In genomic region chr20:34316191-34316814, GRCh38 we compare ENCODE assay signal across 17 cellular contexts. TPM values are rescaled to one million over a fixed set of nuclear protein-coding genes. Genes with fewer than 3 reads are reported as not detected.
DNase-seq lines count a peak whose midpoint lies in the region; ATAC-seq, FAIRE-seq and TF ChIP-seq lines count a peak whose summit lies in the region.
"Had no signal": no experiment of that assay in that cellular context is flagged by ENCODE, and none has a peak within 500 bp of the region (broad histone marks: within the 10 kb centered on the region; RNA-seq: fewer than 3 reads in every experiment).

No MANE protein-coding gene starts in this region.

- H3K4me1 ChIP-seq in astrocyte (ENCODE audit: insufficient read depth, low read length): peaks cover 14% of the 10 kb centered on the region

- peaks cover 8% of the 10 kb centered on the region for H3K27me3 Mint-ChIP-seq in astrocyte (ENCODE audit: low read depth, unreplicated experiment)
- H3K27me3 Mint-ChIP-seq in activated CD8-positive, alpha-beta memory T cell treated with anti-CD3 and anti-CD28 coated beads, Interleukin-2, amount 10 ng/mL, durations not matched to agents 7 days and 5 days: peaks cover 26% of the 10 kb centered on the region

- H3K79me2 ChIP-seq in astrocyte (ENCODE audit: insufficient read depth, low read length): no peaks in the 10 kb centered on the region

- H3K4me3 ChIP-seq in astrocyte (ENCODE audit: insufficient read depth, low read depth, low read length): no peak overlapping the region
- H3K4me3 ChIP-seq: GM23338 had no signal

- H3K9me3 Mint-ChIP-seq in astrocyte (ENCODE audit: unreplicated experiment): no peaks in the 10 kb centered on the region
- H3K9me3 Mint-ChIP-seq in activated CD8-positive, alpha-beta memory T cell treated with anti-CD3 and anti-CD28 coated beads, Interleukin-2, amount 10 ng/mL, durations not matched to agents 7 days and 5 days (ENCODE audit: low read depth): no peaks in the 10 kb centered on the region
- H3K9me3 Mint-ChIP-seq: activated CD8-positive, alpha-beta T cell treated with anti-CD3 and anti-CD28 coated beads for 36 hours; CD4-positive, CD25-positive, alpha-beta regulatory T cell; mesothelial cell of epicardium had no signal

- no peaks in the 10 kb centered on the region for H3K36me3 ChIP-seq in astrocyte (ENCODE audit: insufficient read depth, low read length)

- no peak for TF ChIP-seq CTCF in astrocyte (IDR thresholded peaks at IDR 0.05; ENCODE audit: insufficient read depth, low read depth, low read length)

- no peak overlapping the region for H3K27ac Mint-ChIP-seq in astrocyte (ENCODE audit: unreplicated experiment)
- H3K27ac Mint-ChIP-seq in activated CD8-positive, alpha-beta memory T cell treated with anti-CD3 and anti-CD28 coated beads, Interleukin-2, amount 10 ng/mL, durations not matched to agents 7 days and 5 days: no peak overlapping the region
- H3K27ac Mint-ChIP-seq: activated CD8-positive, alpha-beta T cell treated with anti-CD3 and anti-CD28 coated beads for 36 hours; CD4-positive, CD25-positive, alpha-beta regulatory T cell; GM23338; mesothelial cell of epicardium had no signal

- no peaks in the 10 kb centered on the region for H3K9me3 ChIP-seq in astrocyte (ENCODE audit: insufficient read depth, low read depth, low read length)

- H2AFZ ChIP-seq in astrocyte (ENCODE audit: low read depth, low read length): no peak overlapping the region
- H2AFZ ChIP-seq: GM23338 had no signal

- H3K27me3 ChIP-seq in astrocyte (ENCODE audit: insufficient read depth, low read length): no peaks in the 10 kb centered on the region

- CTCF ChIA-PET in activated CD8-positive, alpha-beta memory T cell treated with anti-CD3 and anti-CD28 coated beads, Interleukin-2, amount 10 ng/mL, durations not matched to agents 7 days and 5 days (lab: Charles Lee): no interaction called here

- no peak overlapping the region for H3K4me2 ChIP-seq in astrocyte (ENCODE audit: low read length)
- H3K4me2 ChIP-seq: GM23338 had no signal

- no peak for FAIRE-seq in astrocyte (lab: Jason Lieb, UNC)

- DNase-seq in EL: peak; percentile 88
- DNase-seq in LHCN-M2 (ENCODE audit: low read depth): peak; percentile 48
- peak; percentile 29 for DNase-seq in astrocyte (ENCODE audit: low read depth)
- DNase-seq in kidney tubule cell (ENCODE audit: low spot score): peak; percentile 79
- no peak for DNase-seq in activated CD8-positive, alpha-beta memory T cell treated with anti-CD3 and anti-CD28 coated beads, Interleukin-2, amount 10 ng/mL, durations not matched to agents 7 days and 5 days
- DNase-seq in ureter (ENCODE audit: low spot score): no peak
- DNase-seq in activated CD8-positive, alpha-beta memory T cell treated with anti-CD3 and anti-CD28 coated beads, Interleukin-2, amount 50 U/mL, for 48 hours: no peak
- DNase-seq: activated CD8-positive, alpha-beta T cell treated with anti-CD3 and anti-CD28 coated beads for 36 hours; activated gamma-delta T cell; CD4-positive, CD25-positive, alpha-beta regulatory T cell; NCI-H1105 treated with DMSO at 0.1 percent for 48 hours; NCI-H510A; occipital lobe; RPMI8226 had no signal

- no peak overlapping the region for H3K27ac ChIP-seq in astrocyte (ENCODE audit: low read depth, low read length)

- no peaks in the 10 kb centered on the region for H4K20me1 ChIP-seq in astrocyte (ENCODE audit: insufficient read depth, low read length)

- H3K9ac ChIP-seq in astrocyte (ENCODE audit: low read length): no peak overlapping the region

- H3K4me3 Mint-ChIP-seq in astrocyte (ENCODE audit: unreplicated experiment): no peak overlapping the region
- H3K4me3 Mint-ChIP-seq in activated CD8-positive, alpha-beta memory T cell treated with anti-CD3 and anti-CD28 coated beads, Interleukin-2, amount 10 ng/mL, durations not matched to agents 7 days and 5 days: no peak overlapping the region
- H3K4me3 Mint-ChIP-seq: activated CD8-positive, alpha-beta T cell treated with anti-CD3 and anti-CD28 coated beads for 36 hours; CD4-positive, CD25-positive, alpha-beta regulatory T cell; GM23338; mesothelial cell of epicardium had no signal

- H3K36me3 Mint-ChIP-seq in astrocyte (ENCODE audit: low read depth, unreplicated experiment): no peaks in the 10 kb centered on the region
- no peaks in the 10 kb centered on the region for H3K36me3 Mint-ChIP-seq in activated CD8-positive, alpha-beta memory T cell treated with anti-CD3 and anti-CD28 coated beads, Interleukin-2, amount 10 ng/mL, durations not matched to agents 7 days and 5 days
- H3K36me3 Mint-ChIP-seq: CD4-positive, CD25-positive, alpha-beta regulatory T cell; mesothelial cell of epicardium had no signal

- H3K4me1 Mint-ChIP-seq in astrocyte (ENCODE audit: low read depth, unreplicated experiment): peaks cover 12% of the 10 kb centered on the region
- H3K4me1 Mint-ChIP-seq in activated CD8-positive, alpha-beta memory T cell treated with anti-CD3 and anti-CD28 coated beads, Interleukin-2, amount 10 ng/mL, durations not matched to agents 7 days and 5 days: peaks cover 14% of the 10 kb centered on the region

- no peak for ATAC-seq in HG03469 (IDR thresholded peaks at IDR 0.05; ENCODE audit: unreplicated experiment)
- ATAC-seq in activated CD8-positive, alpha-beta memory T cell treated with anti-CD3 and anti-CD28 coated beads, Interleukin-2, amount 10 ng/mL, durations not matched to agents 7 days and 5 days: no peak
- ATAC-seq: activated CD8-positive, alpha-beta T cell treated with anti-CD3 and anti-CD28 coated beads for 36 hours; GM23338 had no signal

RNA-seq across cellular contexts. Expression of gene AHCY, which starts 13.1 kb away (rescaled TPM):
- total RNA-seq in LHCN-M2 (2014; rRNA removed): 137 and 141 TPM in 2 replicates
- 114 TPM for polyA plus RNA-seq in LHCN-M2 (2012)
- total RNA-seq in astrocyte: 172 and 203 TPM in 2 replicates
- 10 to 100 TPM; 74.3 to 95.5 TPM for total RNA-seq in activated CD8-positive, alpha-beta memory T cell treated with anti-CD3 and anti-CD28 coated beads, Interleukin-2, amount 10 ng/mL, durations not matched to agents 7 days and 5 days
- total RNA-seq in ureter: 103 TPM

RNA-seq across cellular contexts. Expression of gene ITCH, which starts 46.8 kb away (rescaled TPM):
- total RNA-seq in LHCN-M2 (2014; rRNA removed) (38.7 and 38.9 TPM in 2 replicates), astrocyte (73.6 and 79.0 TPM in 2 replicates), ureter (65.0 TPM)
- 12.2 TPM for polyA plus RNA-seq in LHCN-M2 (2012)
- 10 to 100 TPM; 51.6 to 57.9 TPM for total RNA-seq in activated CD8-positive, alpha-beta memory T cell treated with anti-CD3 and anti-CD28 coated beads, Interleukin-2, amount 10 ng/mL, durations not matched to agents 7 days and 5 days

Comparison
In these comparisons a context has a peak if more than half of its experiments do, and no peak if none do; other contexts are left out.
1. DNase-seq: peak in EL (single experiment), LHCN-M2 (single experiment), astrocyte (single experiment) and kidney tubule cell (single experiment); none in activated CD8-positive, alpha-beta memory T cell treated with anti-CD3 and anti-CD28 coated beads, Interleukin-2, amount 10 ng/mL, durations not matched to agents 7 days and 5 days (single experiment), ureter (single experiment) and activated CD8-positive, alpha-beta memory T cell treated with anti-CD3 and anti-CD28 coated beads, Interleukin-2, amount 50 U/mL, for 48 hours (single experiment).